ENCODE assay signal across 14 cellular contexts in the genomic region with DNA sequence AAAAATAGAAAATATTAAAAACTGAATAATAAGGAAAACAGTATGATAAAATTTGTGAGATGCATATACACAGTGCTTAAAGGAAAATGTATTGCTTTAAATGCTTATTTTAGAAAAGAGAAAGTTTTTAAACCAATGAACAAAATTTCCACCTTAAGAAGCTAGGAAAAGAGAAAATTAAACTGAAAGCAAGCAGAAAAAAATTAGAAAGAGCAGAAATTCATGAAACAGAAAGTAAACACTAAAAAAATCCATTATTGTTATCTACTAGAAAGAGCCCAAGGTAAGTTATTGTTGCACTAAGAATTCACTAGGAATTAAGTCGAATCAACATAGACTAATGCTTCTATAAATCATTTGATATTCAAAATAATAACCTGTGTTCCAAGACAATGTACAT.
"Had no signal": no experiment of that assay in that cellular context is flagged by ENCODE, and none has a peak within 500 bp of the region (broad histone marks: within the 10 kb centered on the region; RNA-seq: fewer than 3 reads in every experiment).

No MANE protein-coding gene starts in this region.

- H3K27ac Mint-ChIP-seq: dendritic cell treated with granulocyte-macrophage colony-stimulating factor and Interleukin-4, amounts not matched to agents 40 ng/mL and 50 ng/mL, for 4 days; endodermal cell; neural progenitor cell; stimulated activated naive CD8-positive, alpha-beta T cell treated with anti-CD3 and anti-CD28 coated beads, Interleukin-15, Interleukin-2, amounts not matched to agents 100 ng/mL and 50 ng/mL, for 24 hours had no signal

- H3K9ac ChIP-seq: neural progenitor cell had no signal

- H3K36me3 ChIP-seq: pancreas had no signal

- H3K9me3 ChIP-seq: body of pancreas, pancreas had no signal

- H3K4me3 ChIP-seq: body of pancreas, neural progenitor cell, pancreas had no signal

- H3K27me3 Mint-ChIP-seq: activated CD4-positive, alpha-beta T cell treated with anti-CD3 and anti-CD28 coated beads for 36 hours; dendritic cell treated with granulocyte-macrophage colony-stimulating factor and Interleukin-4, amounts not matched to agents 40 ng/mL and 50 ng/mL, for 4 days; stimulated activated naive CD8-positive, alpha-beta T cell treated with anti-CD3 and anti-CD28 coated beads, Interleukin-15, Interleukin-2, amounts not matched to agents 100 ng/mL and 50 ng/mL, for 24 hours had no signal

- H3K9me3 Mint-ChIP-seq: dendritic cell treated with granulocyte-macrophage colony-stimulating factor and Interleukin-4, amounts not matched to agents 40 ng/mL and 50 ng/mL, for 4 days; endodermal cell; neural progenitor cell; stimulated activated naive CD8-positive, alpha-beta T cell treated with anti-CD3 and anti-CD28 coated beads, Interleukin-15, Interleukin-2, amounts not matched to agents 100 ng/mL and 50 ng/mL, for 24 hours had no signal

- ATAC-seq: body of pancreas had no signal

- DNase-seq: activated CD4-positive, alpha-beta T cell treated with anti-CD3 and anti-CD28 coated beads for 36 hours; activated CD8-positive, alpha-beta memory T cell treated with anti-CD3 and anti-CD28 coated beads for 24 hours; activated naive CD4-positive, alpha-beta T cell treated with anti-CD3 and anti-CD28 coated beads, Interleukin-2, amount 50 U/mL, for 16 hours; amniotic stem cell; body of pancreas; endodermal cell; hippocampal formation; kidney glomerular epithelial cell; pancreas; stimulated activated CD4-positive, alpha-beta T cell treated with anti-CD3 and anti-CD28 coated beads, Interleukin-4, amount 100 ng/mL, for 1 hour; T-helper 9 cell had no signal

- H3K27me3 ChIP-seq: body of pancreas, neural progenitor cell, pancreas had no signal

- H3K27ac ChIP-seq: body of pancreas, neural progenitor cell, pancreas had no signal

- H3K4me1 Mint-ChIP-seq: neural progenitor cell had no signal

- H3K4me2 ChIP-seq: neural progenitor cell had no signal

- H3K4me1 ChIP-seq: body of pancreas, neural progenitor cell had no signal

- H3K4me3 Mint-ChIP-seq: activated CD4-positive, alpha-beta T cell treated with anti-CD3 and anti-CD28 coated beads for 36 hours; dendritic cell treated with granulocyte-macrophage colony-stimulating factor and Interleukin-4, amounts not matched to agents 40 ng/mL and 50 ng/mL, for 4 days; endodermal cell; neural progenitor cell; stimulated activated naive CD8-positive, alpha-beta T cell treated with anti-CD3 and anti-CD28 coated beads, Interleukin-15, Interleukin-2, amounts not matched to agents 100 ng/mL and 50 ng/mL, for 24 hours had no signal

- H2AFZ ChIP-seq: neural progenitor cell had no signal
